In genomic region chr17:43679911-43680310, GRCh38 we compare ENCODE assay signal across 21 cellular contexts. TPM values are rescaled to one million over a fixed set of nuclear protein-coding genes. Genes with fewer than 3 reads are reported as not detected.
A peak's percentile ranks its signal among the peaks of the same experiment; 100 is the strongest.
DNase-seq lines count a peak whose midpoint lies in the region; ATAC-seq, FAIRE-seq and TF ChIP-seq lines count a peak whose summit lies in the region.
"Had no signal": no experiment of that assay in that cellular context is flagged by ENCODE, and none has a peak within 500 bp of the region (broad histone marks: within the 10 kb centered on the region; RNA-seq: fewer than 3 reads in every experiment).

No MANE protein-coding gene starts in this region.

- no peak overlapping the region for H2AFZ ChIP-seq in HepG2 (ENCODE audit: low read length)
- H2AFZ ChIP-seq: GM23338 had no signal

- H3K9me3 ChIP-seq in HepG2 (ENCODE audit: low read length): no peaks in the 10 kb centered on the region
- no peaks in the 10 kb centered on the region for H3K9me3 ChIP-seq in right lobe of liver
- H3K9me3 ChIP-seq: BE2C had no signal

- no peaks in the 10 kb centered on the region for H3K27me3 Mint-ChIP-seq in activated T-cell treated with anti-CD3 and anti-CD28 coated beads, Interleukin-2, amount 50 U/mL, for 24 hours

- CTCF ChIA-PET in HepG2 (lab: Yijun Ruan, JAX; ENCODE audit: low intra/inter-chr PET ratio, low total read pairs): no interaction called here

- no peak for FAIRE-seq in HepG2 (lab: Jason Lieb, UNC)
- FAIRE-seq: A204.1, GM12892, GM18507 had no signal

- H3K4me3 Mint-ChIP-seq in activated T-cell treated with anti-CD3 and anti-CD28 coated beads, Interleukin-2, amount 50 U/mL, for 24 hours: no peak overlapping the region
- H3K4me3 Mint-ChIP-seq: CD4-positive, CD25-positive, alpha-beta regulatory T cell; CD8-positive, alpha-beta memory T cell; GM23338; HFFc6 had no signal

- intact Hi-C loops in HepG2 (cut with micrococcal nuclease; ENCODE audit: unreplicated experiment): no loop called here
- intact Hi-C loops in right lobe of liver (cut with DNase I): loop anchor here in 1 of 2 donors (10.0 kb wide), 1 partner anchor 175 kb away; no protein-coding TSS in a partner anchor

- H3K36me3 ChIP-seq in HepG2 (replicated peaks in 1 of 2; ENCODE audit: control insufficient read depth in 1 of 2, insufficient read depth in 2 of 2, low read length in 2 of 2): no peaks in the 10 kb centered on the region
- H3K36me3 ChIP-seq in right lobe of liver: no peaks in the 10 kb centered on the region
- H3K36me3 ChIP-seq: BE2C had no signal

- peaks cover 6% of the 10 kb centered on the region for H3K4me1 Mint-ChIP-seq in activated T-cell treated with anti-CD3 and anti-CD28 coated beads, Interleukin-2, amount 50 U/mL, for 24 hours (ENCODE audit: low read depth)

- no peaks in the 10 kb centered on the region for H3K79me2 ChIP-seq in HepG2 (ENCODE audit: insufficient read depth, low read length)

- H3K27ac ChIP-seq in HepG2 (ENCODE audit: extremely low read length, insufficient read depth, low read length) (no peak overlapping the region), right lobe of liver (no peak overlapping the region), VCaP (peak overlapping the region; percentile 11; the same call in 1 of the 2 replicates)

- 32% methylated on average over 7 of the region's 8 CpGs for WGBS in HepG2 (ENCODE audit: low lambda C conversion rate)
- WGBS in right lobe of liver (ENCODE audit: insufficient coverage, low coverage, low lambda C conversion rate, missing lambda C conversion rate): 80% methylated on average over 1 of the region's 8 CpGs

- peaks cover 82% of the 10 kb centered on the region for H3K4me1 ChIP-seq in HepG2 (ENCODE audit: insufficient read depth, low read length)
- no peaks in the 10 kb centered on the region for H3K4me1 ChIP-seq in right lobe of liver
- H3K4me1 ChIP-seq: BE2C had no signal

- H3K4me2 ChIP-seq in HepG2 (ENCODE audit: low read depth, low read length): peak overlapping the region; percentile 57
- H3K4me2 ChIP-seq: GM23338 had no signal

- TF ChIP-seq EP300 in HepG2 (IDR thresholded peaks at IDR 0.05; ENCODE audit: low read depth in 2 of 2, low read length in 2 of 2) (no peak), HepG2 (CRISPR knock-in tag; IDR thresholded peaks at IDR 0.05; ENCODE audit: borderline replicate concordance) (no peak)

- TF ChIP-seq RAD21 in HepG2 (CRISPR knock-in tag; IDR thresholded peaks at IDR 0.05): no peak

- in situ Hi-C loops in HepG2 (cut with HindIII; ENCODE audit: extremely low pct_ligation_motif_present, low pct_unique_long_range_greater_than_20kb): no loop called here

- TF ChIP-seq CTCF in HepG2 (CRISPR knock-in tag; IDR thresholded peaks at IDR 0.05): no peak
- TF ChIP-seq CTCF in right lobe of liver (IDR thresholded peaks at IDR 0.05): no peak
- no peak for TF ChIP-seq CTCF in VCaP (conservative IDR thresholded peaks at IDR 0.05)
- TF ChIP-seq CTCF in fibroblast of villous mesenchyme (IDR thresholded peaks at IDR 0.05; ENCODE audit: insufficient read depth, low read depth, low read length): no peak

- no TSS peak for BruUV-seq in HepG2 (replicated peaks; lab: Mats Ljungman, UMichigan)

- H3K27ac Mint-ChIP-seq in activated T-cell treated with anti-CD3 and anti-CD28 coated beads, Interleukin-2, amount 50 U/mL, for 24 hours: no peak overlapping the region
- H3K27ac Mint-ChIP-seq: CD4-positive, CD25-positive, alpha-beta regulatory T cell; GM23338; HFFc6 had no signal

- H3K27me3 ChIP-seq in HepG2 (ENCODE audit: control insufficient read depth in 1 of 2, insufficient read depth in 2 of 2, low read length in 2 of 2) (peaks cover 3 to 41% of the 10 kb centered on the region in 2 experiments; a peak in 4 of 5 replicates), right lobe of liver (no peaks in the 10 kb centered on the region)
- H3K27me3 ChIP-seq: BE2C had no signal

- POLR2A ChIA-PET in HepG2 (lab: Yijun Ruan, JAX): interaction anchor here (1.2 to 1.6 kb wide), 3 partner anchors 103 to 154 kb away, joined by 3 to 4 read pairs (median 4); no protein-coding TSS in a partner anchor

- H3K4me3 ChIP-seq in HepG2 (replicated peaks in 1 of 3; ENCODE audit: insufficient read depth in 1 of 3, low read depth in 2 of 3, low read length in 3 of 3) (no peak overlapping the region; a peak in 1 of 6 replicates), right lobe of liver (no peak overlapping the region), fibroblast of villous mesenchyme (ENCODE audit: low read depth, low read length) (no peak overlapping the region)
- H3K4me3 ChIP-seq: GM23338 had no signal

- DNase-seq in HepG2 (ENCODE audit: low spot score): no peak
- DNase-seq in right lobe of liver: no peak
- DNase-seq in fibroblast of villous mesenchyme (ENCODE audit: low read depth): peak; percentile 25
- DNase-seq in activated T-cell treated with anti-CD3 and anti-CD28 coated beads, Interleukin-2, amount 50 U/mL, for 24 hours: no peak
- no peak for DNase-seq in NCI-H1105 (lab: John Stamatoyannopoulos, UW)
- DNase-seq: ACHN; BE2C; C1 segment of cervical spinal cord; CD4-positive, CD25-positive, alpha-beta regulatory T cell; CD8-positive, alpha-beta memory T cell; COR-L47; DMS 273 treated with DMSO at 0.1 percent for 48 hours; HFFc6 had no signal

- no peaks in the 10 kb centered on the region for H4K20me1 ChIP-seq in HepG2 (ENCODE audit: insufficient read depth, low read length)

- no peak overlapping the region for H3K9ac ChIP-seq in HepG2 (ENCODE audit: insufficient read depth, low read depth, low read length)

- no peaks in the 10 kb centered on the region for H3K36me3 Mint-ChIP-seq in activated T-cell treated with anti-CD3 and anti-CD28 coated beads, Interleukin-2, amount 50 U/mL, for 24 hours (ENCODE audit: low read depth)
- H3K36me3 Mint-ChIP-seq: CD4-positive, CD25-positive, alpha-beta regulatory T cell; CD8-positive, alpha-beta memory T cell; IgD-negative memory B cell had no signal

- no peak for ATAC-seq in HepG2
- ATAC-seq in right lobe of liver: no peak
- ATAC-seq: GM23338, HCT116 had no signal

- H3K9me3 Mint-ChIP-seq in activated T-cell treated with anti-CD3 and anti-CD28 coated beads, Interleukin-2, amount 50 U/mL, for 24 hours: no peaks in the 10 kb centered on the region
- H3K9me3 Mint-ChIP-seq: CD4-positive, CD25-positive, alpha-beta regulatory T cell; CD8-positive, alpha-beta memory T cell; GM23338; HFFc6; IgD-negative memory B cell had no signal

- no peak for TF ChIP-seq POLR2A in HepG2 (IDR thresholded peaks at IDR 0.05; ENCODE audit: insufficient read depth in 1 of 2, low read depth in 2 of 2, low read length in 2 of 2)
- no peak for TF ChIP-seq POLR2A in right lobe of liver (IDR thresholded peaks at IDR 0.05)

TF ChIP-seq in HepG2, 621 proteins besides CTCF, POLR2A, EP300 and RAD21 (continues in another document):
- TF ChIP-seq ZNF687 (CRISPR knock-in tag; IDR thresholded peaks at IDR 0.05): 0 out of 2 replicates have a peak, but pooled peaks have one; percentile 18

RNA-seq across cellular contexts. Expression of gene MEOX1, which starts 18.2 kb away (rescaled TPM):
- total RNA-seq in HepG2 (2016; rRNA removed; fragmentation: Illumina TruSeq; extraction: Trizol): not detected in 2 replicates
- not detected in 2 replicates for total RNA-seq in HepG2 (2016; cell fraction: cytosol; rRNA removed; fragmentation: Illumina TruSeq; extraction: Trizol; ENCODE audit: low read depth)
- not detected in 2 replicates for total RNA-seq in HepG2 (2016; cell fraction: insoluble cytoplasmic fraction; rRNA removed; fragmentation: Illumina TruSeq; extraction: Trizol)
- total RNA-seq in HepG2 (2016; cell fraction: membrane; rRNA removed; fragmentation: Illumina TruSeq; extraction: Trizol): not detected in 2 replicates
- total RNA-seq in HepG2 (2016; cell fraction: nucleus; rRNA removed; fragmentation: Illumina TruSeq; extraction: Trizol): not detected in 2 replicates
- polyA plus RNA-seq in HepG2 (2011; rRNA removed): not detected in 2 replicates
- polyA plus RNA-seq in HepG2 (2011; cell fraction: cytosol; rRNA removed): not detected in 2 replicates
- polyA plus RNA-seq in HepG2 (2011; cell fraction: nucleus; rRNA removed): not detected in 2 replicates
- not detected in 2 replicates for polyA plus RNA-seq in HepG2 (2012)
- not detected in 2 replicates for polyA plus RNA-seq in HepG2 (2016; cell fraction: cytosol; fragmentation: Illumina TruSeq; extraction: Trizol; ENCODE audit: low read depth)
- not detected in 2 replicates for polyA plus RNA-seq in HepG2 (2016; cell fraction: insoluble cytoplasmic fraction; fragmentation: Illumina TruSeq; extraction: Trizol; ENCODE audit: low read depth)
- not detected in 2 replicates for polyA plus RNA-seq in HepG2 (2016; cell fraction: membrane; fragmentation: Illumina TruSeq; extraction: Trizol; ENCODE audit: low read depth)
- polyA plus RNA-seq in HepG2 (2016; cell fraction: nucleus; fragmentation: Illumina TruSeq; extraction: Trizol; ENCODE audit: insufficient read depth, low read depth): not detected in 2 replicates
- 2.2 TPM in 1 of 2 replicates, not detected in the other for polyA minus RNA-seq in HepG2 (2011; rRNA and poly(A)+ RNA removed; ENCODE audit: low replicate concordance)
- polyA minus RNA-seq in HepG2 (2011; cell fraction: cytosol; rRNA and poly(A)+ RNA removed): not detected in 2 replicates
- not detected in 2 replicates for polyA minus RNA-seq in HepG2 (2011; cell fraction: nucleus; rRNA and poly(A)+ RNA removed)
- under 1 TPM in 1 of 6 experiments, not detected in 5; 0.11 TPM for total RNA-seq in right lobe of liver
- total RNA-seq in fibroblast of villous mesenchyme: 2.9 and 6.0 TPM in 2 replicates
- total RNA-seq: GM23338, H7, HFFc6 had no signal
- polyA plus RNA-seq: GM23338, IgD-negative memory B cell had no signal
